8 cellular contexts compared by ENCODE assay signal in the genomic region with DNA sequence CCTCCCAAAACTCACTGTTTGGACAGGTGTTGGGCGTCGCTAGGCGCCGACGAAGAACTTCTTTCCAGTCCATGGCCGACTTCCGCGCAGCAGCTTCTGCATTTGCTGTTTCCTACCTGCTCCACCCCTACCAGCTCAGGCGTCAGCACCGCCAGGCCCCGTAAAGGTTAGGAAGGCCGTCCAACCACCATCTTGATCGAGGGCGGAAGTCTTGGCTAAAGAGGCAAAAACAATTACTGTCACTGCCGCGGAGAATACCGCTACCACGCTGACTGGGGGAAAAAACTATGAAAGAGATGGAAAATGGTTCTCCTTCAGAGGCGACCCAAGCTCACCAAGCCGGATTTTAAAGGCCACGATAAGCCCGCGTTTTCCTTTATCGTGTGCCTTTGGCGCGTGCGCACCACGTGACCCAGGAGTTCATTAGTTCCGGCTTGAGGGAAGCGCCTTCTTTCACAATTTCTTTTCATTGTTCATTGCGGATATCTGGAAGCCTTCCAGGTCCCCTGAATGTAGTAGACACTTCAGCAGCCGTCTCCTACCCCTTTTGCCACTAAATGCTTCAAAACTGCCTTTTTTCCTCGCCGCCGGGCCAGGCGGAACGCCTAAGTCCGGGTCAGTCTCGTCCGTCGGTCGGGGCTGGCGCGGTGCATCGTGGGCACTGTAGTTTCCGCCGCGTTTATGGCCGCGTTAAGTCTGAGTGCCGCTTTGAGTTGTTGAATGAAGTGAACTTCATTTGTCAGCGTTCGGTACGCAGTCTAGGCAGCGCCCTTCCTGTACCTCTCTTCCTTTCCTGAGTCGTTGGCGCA. TPM values are rescaled to one million over a fixed set of nuclear protein-coding genes. Genes with fewer than 3 reads are reported as not detected.
DNase-seq lines count a peak whose midpoint lies in the region; ATAC-seq, FAIRE-seq and TF ChIP-seq lines count a peak whose summit lies in the region.

TSS of gene PPP2R3C (minus strand) at position 104 of the 809 bp plus-strand sequence. CDS start at position 73, 31 bp downstream.
TSS of gene PRORP (plus strand) at position 666 of the 809 bp plus-strand sequence. CDS start 694 bp downstream, outside the sequence.

- peak in 2 of 6 experiments; percentile 3 to 7 for TF ChIP-seq CTCF in esophagus squamous epithelium (IDR thresholded peaks at IDR 0.05)

- 0 to 1% methylated on average over 33 to 43 of the region's 57 CpGs for WGBS in esophagus squamous epithelium, 2 donors

- ATAC-seq in GM21786 (IDR thresholded peaks at IDR 0.05; ENCODE audit: unreplicated experiment): peak; percentile 81
- ATAC-seq in activated T-cell treated with anti-CD3 and anti-CD28 coated beads, Interleukin-2, amount 50 U/mL, for 72 hours (replicated peaks in 1 of 2): peak; percentile 89 to 90

- intact Hi-C loops in esophagus squamous epithelium (cut with DNase I): no loop called here

- peaks cover 5 to 64% (median 9%) of the 10 kb centered on the region in 3 donors for H3K4me1 ChIP-seq in esophagus squamous epithelium

- peak within 1 kb of the TSS; percentile 98 for H3K27ac Mint-ChIP-seq in activated T-cell treated with anti-CD3 and anti-CD28 coated beads, Interleukin-2, amount 50 U/mL, for 72 hours

- H3K4me3 ChIP-seq in esophagus squamous epithelium: peak within 1 kb of the TSS; percentile 65 to 82 (median 74)

- H3K4me3 Mint-ChIP-seq in activated T-cell treated with anti-CD3 and anti-CD28 coated beads, Interleukin-2, amount 50 U/mL, for 72 hours: peak within 1 kb of the TSS; percentile 94

- peak in 2 of 4 donors; percentile 12 to 76 for TF ChIP-seq POLR2A in esophagus squamous epithelium (IDR thresholded peaks at IDR 0.05)

- no peak for FAIRE-seq in RCC 7860 (lab: Jason Lieb, UNC)

- H3K9me3 ChIP-seq in KOPT-K1 (ENCODE audit: insufficient read depth, low read length, poor library complexity, severe bottlenecking) (no peaks in the 10 kb centered on the region), esophagus squamous epithelium (no peaks in the 10 kb centered on the region)

- peaks cover 10 to 16% of the 10 kb centered on the region in 2 donors for H3K36me3 Mint-ChIP-seq in activated T-cell treated with anti-CD3 and anti-CD28 coated beads, Interleukin-2, amount 50 U/mL, for 72 hours (ENCODE audit: insufficient read depth in 2 of 2)

- peaks cover 25% of the 10 kb centered on the region for H3K36me3 ChIP-seq in KOPT-K1 (ENCODE audit: insufficient read depth, low read length)
- peaks cover 0 to 6% (median 0%) of the 10 kb centered on the region in 3 donors for H3K36me3 ChIP-seq in esophagus squamous epithelium

- no peaks in the 10 kb centered on the region for H3K9me3 Mint-ChIP-seq in activated T-cell treated with anti-CD3 and anti-CD28 coated beads, Interleukin-2, amount 50 U/mL, for 72 hours

- no peaks in the 10 kb centered on the region for H3K27me3 ChIP-seq in esophagus squamous epithelium

- peaks cover 72% of the 10 kb centered on the region for H3K4me1 Mint-ChIP-seq in activated T-cell treated with anti-CD3 and anti-CD28 coated beads, Interleukin-2, amount 50 U/mL, for 72 hours (ENCODE audit: low read depth)

- H3K27ac ChIP-seq in KOPT-K1 (ENCODE audit: low read depth, low read length, poor library complexity, severe bottlenecking) (peak within 1 kb of the TSS; percentile 90), esophagus squamous epithelium (peak within 1 kb of the TSS; percentile 95 to 98 (median 96))

- DNase-seq in DMS79 (lab: John Stamatoyannopoulos, UW) (peak; percentile 100), RCC 7860 (ENCODE audit: low spot score) (peak; percentile 80), esophagus squamous epithelium (lab: John Stamatoyannopoulos, UW) (peak; percentile 67), myocyte (ENCODE audit: low read depth) (peak; percentile 93)
- DNase-seq in activated T-cell treated with anti-CD3 and anti-CD28 coated beads, Interleukin-2, amount 50 U/mL, for 72 hours: peak; percentile 87 to 92
- DNase-seq in stimulated activated CD8-positive, alpha-beta memory T cell treated with anti-CD3 and anti-CD28 coated beads, Interleukin-7, amount 100 ng/mL, for 48 hours (ENCODE audit: extremely low read depth in 1 of 2, low read depth in 1 of 2): peak; percentile 69 to 84

- H3K27me3 Mint-ChIP-seq in activated T-cell treated with anti-CD3 and anti-CD28 coated beads, Interleukin-2, amount 50 U/mL, for 72 hours (ENCODE audit: low read depth): no peaks in the 10 kb centered on the region

RNA-seq across cellular contexts. Expression of gene PPP2R3C, which starts in this region (rescaled TPM):
- total RNA-seq in activated T-cell treated with anti-CD3 and anti-CD28 coated beads, Interleukin-2, amount 50 U/mL, for 72 hours: 10 to 100 TPM; 66.5 to 83.7 TPM
- total RNA-seq in esophagus squamous epithelium (10 to 100 TPM in 3 of 4 donors, 1 to 10 TPM in 1; 7.1 to 23.9 (median 13.5) TPM), myocyte (45.7 and 52.2 TPM in 2 replicates)
- polyA plus RNA-seq in myocyte (2012): 21.2 TPM

RNA-seq across cellular contexts. Expression of gene PRORP, which starts in this region (rescaled TPM):
- 10 to 100 TPM; 33.0 to 36.0 TPM for total RNA-seq in activated T-cell treated with anti-CD3 and anti-CD28 coated beads, Interleukin-2, amount 50 U/mL, for 72 hours
- total RNA-seq in esophagus squamous epithelium (10 to 100 TPM; 22.6 to 40.5 (median 28.9) TPM), myocyte (38.4 and 39.1 TPM in 2 replicates)
- polyA plus RNA-seq in myocyte (2012): 21.2 TPM

Comparison
In these comparisons a context has a peak if more than half of its experiments do, and no peak if none do; other contexts are left out.
1. Peak in every context shown above with its lines: DNase-seq, ATAC-seq, H3K4me3 ChIP-seq and H3K27ac ChIP-seq.